In the genomic region with DNA sequence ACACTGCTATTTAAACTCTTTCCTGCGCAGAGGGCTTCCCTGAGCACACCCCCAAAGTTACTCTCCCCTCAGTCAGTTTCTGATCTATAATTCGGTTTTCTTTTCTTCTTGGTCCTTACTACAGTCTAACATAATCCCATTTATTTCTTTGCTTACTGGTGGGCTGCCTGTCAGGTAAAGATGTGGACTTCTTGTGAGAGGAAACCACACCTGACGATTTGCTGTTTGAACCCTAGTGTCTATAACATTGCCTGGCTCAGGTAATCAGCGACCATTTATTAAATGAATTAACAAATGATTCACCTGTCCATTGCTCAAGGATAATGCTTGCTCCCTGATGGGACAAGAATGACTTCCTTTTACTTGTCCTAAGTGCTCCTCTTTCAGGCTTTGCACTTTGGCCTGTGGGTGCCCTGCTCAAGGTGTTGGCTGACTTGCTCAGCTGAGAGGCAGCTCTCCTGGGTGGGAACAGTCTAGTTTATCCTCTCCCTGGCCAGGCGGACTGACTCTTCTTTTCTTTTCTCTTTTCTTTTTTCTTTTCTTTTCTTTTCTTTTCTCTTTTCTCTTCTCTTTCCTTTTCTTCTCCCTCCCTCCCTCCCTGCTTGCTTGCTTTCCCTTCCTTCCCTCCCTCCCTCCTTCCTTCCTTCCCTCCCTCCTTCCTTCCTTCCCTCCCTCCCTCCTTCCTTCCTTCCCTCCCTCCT, we compare ENCODE assay signal across 15 cellular contexts.
DNase-seq lines count a peak whose midpoint lies in the region; ATAC-seq and TF ChIP-seq lines count a peak whose summit lies in the region.
"Had no signal": no experiment of that assay in that cellular context is flagged by ENCODE, and none has a peak within 500 bp of the region (broad histone marks: within the 10 kb centered on the region; RNA-seq: fewer than 3 reads in every experiment).

No MANE protein-coding gene starts in this region.

- H3K4me3 ChIP-seq in OCI-LY7 (ENCODE audit: low read depth, low read length, poor library complexity, severe bottlenecking) (no peak overlapping the region), neutrophil (ENCODE audit: low read depth in 1 of 2, low read length in 1 of 2) (no peak overlapping the region)
- H3K4me3 ChIP-seq: gastrocnemius medialis had no signal

- POLR2A ChIA-PET in activated CD4-positive, alpha-beta T cell treated with anti-CD3 and anti-CD28 coated beads, Interleukin-2, amount 10 ng/mL, durations not matched to agents 7 days and 5 days (lab: Charles Lee): interaction anchor here (0.6 kb wide), 1 partner anchor 195 kb away, joined by 3 read pairs; no protein-coding TSS in a partner anchor
- POLR2A ChIA-PET in OCI-LY7 (lab: Charles Lee): interaction anchor here (0.6 to 1.8 kb wide), 6 partner anchors 10 to 63 kb away, joined by 3 to 7 read pairs (median 3); no protein-coding TSS in a partner anchor

- no peaks in the 10 kb centered on the region for H3K79me2 ChIP-seq in OCI-LY7 (ENCODE audit: insufficient read depth, low read depth, low read length)

- ATAC-seq in central memory CD8-positive, alpha-beta T cell (replicated peaks; ENCODE audit: extremely low read depth, poor library complexity, severe bottlenecking): no peak
- ATAC-seq: gastrocnemius medialis had no signal

- intact Hi-C loops in OCI-LY7 (cut with micrococcal nuclease; ENCODE audit: unreplicated experiment): no loop called here

- H3K4me3 Mint-ChIP-seq in activated CD4-positive, alpha-beta T cell treated with anti-CD3 and anti-CD28 coated beads, Interleukin-2, amount 10 ng/mL, durations not matched to agents 7 days and 5 days: no peak overlapping the region
- H3K4me3 Mint-ChIP-seq in central memory CD8-positive, alpha-beta T cell: peak overlapping the region; percentile 48
- H3K4me3 Mint-ChIP-seq: nephron progenitor cell had no signal

- peak overlapping the region; percentile 50 for H3K27ac ChIP-seq in OCI-LY7 (ENCODE audit: low read depth, low read length, poor library complexity, severe bottlenecking)
- H3K27ac ChIP-seq in neutrophil: peak overlapping the region; percentile 91
- H3K27ac ChIP-seq: gastrocnemius medialis had no signal

- H3K36me3 ChIP-seq in OCI-LY7 (ENCODE audit: insufficient read depth, low read length) (no peaks in the 10 kb centered on the region; the same call in 1 of the 2 replicates), neutrophil (no peaks in the 10 kb centered on the region)
- H3K36me3 ChIP-seq: gastrocnemius medialis had no signal

- H3K36me3 Mint-ChIP-seq in activated CD4-positive, alpha-beta T cell treated with anti-CD3 and anti-CD28 coated beads, Interleukin-2, amount 10 ng/mL, durations not matched to agents 7 days and 5 days (ENCODE audit: low read depth): peaks cover 18% of the 10 kb centered on the region
- H3K36me3 Mint-ChIP-seq in central memory CD8-positive, alpha-beta T cell (ENCODE audit: insufficient read depth): peaks cover 11% of the 10 kb centered on the region

- peaks cover 18% of the 10 kb centered on the region for H3K9me3 Mint-ChIP-seq in activated CD4-positive, alpha-beta T cell treated with anti-CD3 and anti-CD28 coated beads, Interleukin-2, amount 10 ng/mL, durations not matched to agents 7 days and 5 days
- no peaks in the 10 kb centered on the region for H3K9me3 Mint-ChIP-seq in central memory CD8-positive, alpha-beta T cell

- H3K27ac Mint-ChIP-seq in activated CD4-positive, alpha-beta T cell treated with anti-CD3 and anti-CD28 coated beads, Interleukin-2, amount 10 ng/mL, durations not matched to agents 7 days and 5 days: peak overlapping the region; percentile 25
- H3K27ac Mint-ChIP-seq in central memory CD8-positive, alpha-beta T cell (ENCODE audit: low read depth): peak overlapping the region; percentile 100
- H3K27ac Mint-ChIP-seq: nephron progenitor cell had no signal

- H3K27me3 ChIP-seq in neutrophil: no peaks in the 10 kb centered on the region
- H3K27me3 ChIP-seq: gastrocnemius medialis had no signal

- BruUV-seq in OCI-LY7 (replicated peaks; lab: Mats Ljungman, UMichigan): no TSS peak

- no peaks in the 10 kb centered on the region for H4K20me1 ChIP-seq in OCI-LY7 (ENCODE audit: insufficient read depth, low read length)

- peaks cover 66% of the 10 kb centered on the region for H3K4me1 Mint-ChIP-seq in activated CD4-positive, alpha-beta T cell treated with anti-CD3 and anti-CD28 coated beads, Interleukin-2, amount 10 ng/mL, durations not matched to agents 7 days and 5 days
- H3K4me1 Mint-ChIP-seq in central memory CD8-positive, alpha-beta T cell: peaks cover 54% of the 10 kb centered on the region

- TF ChIP-seq CTCF in OCI-LY7 (conservative IDR thresholded peaks at IDR 0.05; ENCODE audit: low read length): no peak
- TF ChIP-seq CTCF in neutrophil (IDR thresholded peaks at IDR 0.05): no peak

- peak overlapping the region; percentile 36 for H3K4me2 ChIP-seq in OCI-LY7 (ENCODE audit: low read length)

- H3K9me3 ChIP-seq in OCI-LY7 (ENCODE audit: low read length): peaks cover 7% of the 10 kb centered on the region; the same call in 1 of the 2 replicates
- no peaks in the 10 kb centered on the region for H3K9me3 ChIP-seq in neutrophil
- H3K9me3 ChIP-seq: gastrocnemius medialis had no signal

- no peak for DNase-seq in activated CD4-positive, alpha-beta T cell treated with anti-CD3 and anti-CD28 coated beads, Interleukin-2, amount 10 ng/mL, durations not matched to agents 7 days and 5 days
- no peak for DNase-seq in activated CD4-positive, alpha-beta T cell treated with anti-CD3 and anti-CD28 coated beads, Interleukin-2, amount 50 U/mL, for 48 hours
- DNase-seq in OCI-LY7 (ENCODE audit: low spot score): no peak
- no peak for DNase-seq in central memory CD8-positive, alpha-beta T cell (ENCODE audit: low spot score in 2 of 2)
- DNase-seq in central memory CD4-positive, alpha-beta T cell: no peak
- no peak for DNase-seq in NCI-H146 (lab: John Stamatoyannopoulos, UW)
- no peak for DNase-seq in GDM1 (lab: John Stamatoyannopoulos, UW)
- DNase-seq: gastrocnemius medialis; H7; NCI-H1694 treated with DMSO at 0.1 percent for 48 hours; NCI-H446 treated with DMSO at 0.1 percent for 48 hours; nephron progenitor cell; SIG-M5; stimulated activated CD4-positive, alpha-beta T cell treated with anti-CD3 and anti-CD28 coated beads, Interleukin-15, amount 100 ng/mL, for 24 hours had no signal

- H3K27me3 Mint-ChIP-seq in activated CD4-positive, alpha-beta T cell treated with anti-CD3 and anti-CD28 coated beads, Interleukin-2, amount 10 ng/mL, durations not matched to agents 7 days and 5 days: no peaks in the 10 kb centered on the region
- H3K27me3 Mint-ChIP-seq in central memory CD8-positive, alpha-beta T cell: no peaks in the 10 kb centered on the region

- H2AFZ ChIP-seq in OCI-LY7 (ENCODE audit: low read length): peak overlapping the region; percentile 67; the same call in 1 of the 2 replicates

- no peaks in the 10 kb centered on the region for H3K9me2 ChIP-seq in OCI-LY7 (ENCODE audit: insufficient read depth, low read length)

- H3K4me1 ChIP-seq in OCI-LY7 (ENCODE audit: insufficient read depth, low read length, poor library complexity, severe bottlenecking) (peaks cover 88% of the 10 kb centered on the region), neutrophil (ENCODE audit: control insufficient read depth in 1 of 2, insufficient read depth in 1 of 2, low read depth in 1 of 2, low read length in 1 of 2) (peaks cover 73 to 77% of the 10 kb centered on the region in 2 experiments)
- H3K4me1 ChIP-seq: gastrocnemius medialis had no signal

- CTCF ChIA-PET in activated CD4-positive, alpha-beta T cell treated with anti-CD3 and anti-CD28 coated beads, Interleukin-2, amount 10 ng/mL, durations not matched to agents 7 days and 5 days (lab: Charles Lee): interaction anchor here (0.7 to 1.9 kb wide), 4 partner anchors 10 to 1676 kb away, joined by 3 to 7 read pairs (median 4); a partner anchor contains a TSS
- CTCF ChIA-PET in OCI-LY7 (lab: Charles Lee; ENCODE audit: unreplicated experiment): no interaction called here
